In the genomic region with DNA sequence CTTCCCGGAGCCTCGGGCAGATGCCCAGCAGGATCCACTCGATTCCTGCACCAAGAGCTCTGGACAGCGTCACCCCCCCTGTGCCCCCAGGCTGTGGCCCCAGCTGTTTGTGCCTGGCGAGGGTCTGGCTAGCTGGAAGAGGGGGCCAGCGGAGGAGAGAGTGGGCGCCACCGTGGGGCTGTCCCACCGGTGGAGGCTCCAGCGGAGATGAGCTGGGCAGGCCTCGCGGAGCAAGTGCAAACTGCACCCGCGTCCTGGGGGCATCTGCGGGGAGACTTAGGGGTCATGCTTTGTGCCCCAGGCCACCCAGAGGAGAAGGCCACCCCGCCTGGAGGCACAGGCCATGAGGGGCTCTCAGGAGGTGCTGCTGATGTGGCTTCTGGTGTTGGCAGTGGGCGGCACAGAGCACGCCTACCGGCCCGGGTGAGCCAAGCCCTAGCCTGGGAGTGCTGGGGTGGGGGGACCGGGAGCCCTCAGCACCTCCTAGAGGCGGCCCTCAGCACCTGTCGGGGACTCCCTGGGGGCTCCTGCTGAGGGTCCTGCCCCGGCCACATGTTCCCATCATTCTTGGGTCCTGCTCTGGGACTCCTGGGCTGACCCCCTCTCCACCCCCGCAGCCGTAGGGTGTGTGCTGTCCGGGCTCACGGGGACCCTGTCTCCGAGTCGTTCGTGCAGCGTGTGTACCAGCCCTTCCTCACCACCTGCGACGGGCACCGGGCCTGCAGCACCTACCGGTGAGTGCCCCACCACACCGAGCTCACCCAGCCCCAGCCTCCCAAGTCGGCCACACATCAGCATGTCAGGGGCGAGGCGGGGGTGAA, we compare ENCODE assay signal across 15 cellular contexts. TPM values are rescaled to one million over a fixed set of nuclear protein-coding genes. Genes with fewer than 3 reads are reported as not detected.
DNase-seq lines count a peak whose midpoint lies in the region; ATAC-seq and TF ChIP-seq lines count a peak whose summit lies in the region.
"Had no signal": no experiment of that assay in that cellular context is flagged by ENCODE, and none has a peak within 500 bp of the region (broad histone marks: within the 10 kb centered on the region; RNA-seq: fewer than 3 reads in every experiment).

No MANE protein-coding gene starts in this region.

- H3K36me3 Mint-ChIP-seq in effector memory CD8-positive, alpha-beta T cell (ENCODE audit: insufficient read depth): no peaks in the 10 kb centered on the region

- TF ChIP-seq CTCF in heart left ventricle (IDR thresholded peaks at IDR 0.05) (no peak), vagina (IDR thresholded peaks at IDR 0.05) (no peak)

- H4K8ac ChIP-seq in mesenchymal stem cell (ENCODE audit: low read length): no peak overlapping the region

- H3K9me3 ChIP-seq in heart left ventricle (no peaks in the 10 kb centered on the region), mesenchymal stem cell (ENCODE audit: control insufficient read depth, low read length) (no peaks in the 10 kb centered on the region), vagina (no peaks in the 10 kb centered on the region)
- H3K9me3 ChIP-seq: pancreas had no signal

- no peak overlapping the region for H3K4me3 Mint-ChIP-seq in effector memory CD8-positive, alpha-beta T cell
- H3K4me3 Mint-ChIP-seq: activated naive CD8-positive, alpha-beta T cell treated with anti-CD3 and anti-CD28 coated beads, Interleukin-2, amount 50 U/mL, for 24 hours had no signal

- peak overlapping the region; percentile 35 to 84 (median 68) for H3K4me3 ChIP-seq in heart left ventricle
- no peak overlapping the region for H3K4me3 ChIP-seq in mesenchymal stem cell (ENCODE audit: insufficient read depth in 1 of 2, low read depth in 1 of 2, low read length in 2 of 2)
- peak overlapping the region; percentile 19 to 39 for H3K4me3 ChIP-seq in vagina
- H3K4me3 ChIP-seq: cardiac muscle cell had no signal

- H3K4ac ChIP-seq in mesenchymal stem cell (ENCODE audit: low read depth in 1 of 2, low read length in 2 of 2): no peak overlapping the region

- peak overlapping the region; percentile 26 for H2AK5ac ChIP-seq in mesenchymal stem cell (ENCODE audit: low read length, severe bottlenecking)

- peaks cover 0 to 15% of the 10 kb centered on the region in 2 donors for H3K4me1 Mint-ChIP-seq in effector memory CD8-positive, alpha-beta T cell (ENCODE audit: low read depth in 2 of 2)
- H3K4me1 Mint-ChIP-seq: activated naive CD8-positive, alpha-beta T cell treated with anti-CD3 and anti-CD28 coated beads, Interleukin-2, amount 50 U/mL, for 24 hours had no signal

- no peak overlapping the region for H2BK12ac ChIP-seq in mesenchymal stem cell (ENCODE audit: low read length in 2 of 2)

- peaks cover 0 to 80% (median 51%) of the 10 kb centered on the region in 9 donors for H3K36me3 ChIP-seq in heart left ventricle
- peaks cover 0 to 40% of the 10 kb centered on the region in 2 experiments for H3K36me3 ChIP-seq in mesenchymal stem cell (ENCODE audit: control insufficient read depth in 1 of 2, insufficient read depth in 2 of 2, low read depth in 1 of 2, low read length in 2 of 2)
- peaks cover 0 to 1% of the 10 kb centered on the region in 2 donors for H3K36me3 ChIP-seq in vagina
- H3K36me3 ChIP-seq: cardiac muscle cell, pancreas had no signal

- no peak overlapping the region for H3K14ac ChIP-seq in mesenchymal stem cell (ENCODE audit: low read length in 2 of 2)

- 36 to 66% (median 54%) methylated on average over 20 to 40 of the region's 40 CpGs for WGBS in heart left ventricle, 4 donors
- 88% methylated on average over 40 of the region's 40 CpGs for WGBS in mesenchymal stem cell

- peak overlapping the region; percentile 79 for H2BK5ac ChIP-seq in mesenchymal stem cell (ENCODE audit: low read depth, low read length, poor library complexity, severe bottlenecking)

- peaks cover 0 to 27% (median 0%) of the 10 kb centered on the region in 9 donors for H3K27me3 ChIP-seq in heart left ventricle
- H3K27me3 ChIP-seq in mesenchymal stem cell (ENCODE audit: control insufficient read depth in 1 of 2, insufficient read depth in 1 of 2, low read length in 2 of 2): peaks cover 0 to 59% of the 10 kb centered on the region in 2 experiments
- H3K27me3 ChIP-seq in vagina: peaks cover 4% of the 10 kb centered on the region
- H3K27me3 ChIP-seq: cardiac muscle cell, pancreas had no signal

- H3K27me3 Mint-ChIP-seq in effector memory CD8-positive, alpha-beta T cell: peaks cover 17 to 42% of the 10 kb centered on the region in 2 donors

- DNase-seq in heart left ventricle (no peak), left cardiac atrium (no peak), mesenchymal stem cell (no peak), vagina (ENCODE audit: extremely low spot score in 2 of 2) (no peak), SW480 (ENCODE audit: low spot score) (no peak), HPDE6-E6E7 (ENCODE audit: extremely low spot score) (no peak)
- DNase-seq in effector memory CD8-positive, alpha-beta T cell: no peak
- no peak for DNase-seq in stimulated activated naive CD4-positive, alpha-beta T cell (lab: John Stamatoyannopoulos, UW)
- DNase-seq: activated CD4-positive, alpha-beta T cell treated with anti-CD3 and anti-CD28 coated beads, Interleukin-2, amount 50 U/mL, for 4 hours; activated naive CD8-positive, alpha-beta T cell treated with anti-CD3 and anti-CD28 coated beads, Interleukin-2, amount 50 U/mL, for 24 hours; activated T-cell treated with anti-CD3 and anti-CD28 coated beads, Interleukin-2, amount 50 U/mL, for 48 hours; MM.1S; NCI-H774 had no signal

- no peak overlapping the region for H2AFZ ChIP-seq in mesenchymal stem cell (ENCODE audit: low read depth, low read length)

- TF ChIP-seq POLR2A in heart left ventricle (IDR thresholded peaks at IDR 0.05) (no peak), vagina (IDR thresholded peaks at IDR 0.05) (no peak)

- no peak overlapping the region for H3K9ac ChIP-seq in mesenchymal stem cell (ENCODE audit: low read length)

- H3K4me1 ChIP-seq in heart left ventricle: peaks cover 0 to 41% (median 8%) of the 10 kb centered on the region in 12 donors
- peaks cover 77% of the 10 kb centered on the region for H3K4me1 ChIP-seq in mesenchymal stem cell (ENCODE audit: control insufficient read depth, insufficient read depth, low read depth, low read length)
- peaks cover 16% of the 10 kb centered on the region for H3K4me1 ChIP-seq in vagina
- H3K4me1 ChIP-seq: pancreas had no signal

- H3K23ac ChIP-seq in mesenchymal stem cell (ENCODE audit: low read length in 2 of 2): no peak overlapping the region

- no peak overlapping the region for H3K18ac ChIP-seq in mesenchymal stem cell (ENCODE audit: low read depth in 1 of 2, low read length in 2 of 2)

- H4K91ac ChIP-seq in mesenchymal stem cell (ENCODE audit: low read length): no peak overlapping the region

- intact Hi-C loops in heart left ventricle (cut with DNase I) (no loop called here), left cardiac atrium (cut with DNase I) (no loop called here), vagina (cut with DNase I) (loop anchor here (5.0 kb wide), 1 partner anchor 59 kb away; no protein-coding TSS in a partner anchor)

- H2BK120ac ChIP-seq in mesenchymal stem cell (ENCODE audit: low read depth, low read length): no peak overlapping the region

- peaks cover 18% of the 10 kb centered on the region for H3K79me1 ChIP-seq in mesenchymal stem cell (replicated peaks; ENCODE audit: low read length, poor library complexity, severe bottlenecking)

- no peak overlapping the region for H3K27ac Mint-ChIP-seq in effector memory CD8-positive, alpha-beta T cell
- H3K27ac Mint-ChIP-seq: activated naive CD8-positive, alpha-beta T cell treated with anti-CD3 and anti-CD28 coated beads, Interleukin-2, amount 50 U/mL, for 24 hours had no signal

- ATAC-seq in heart left ventricle (no peak), left cardiac atrium (no peak)
- peak; percentile 21 for ATAC-seq in effector memory CD8-positive, alpha-beta T cell (replicated peaks)
- ATAC-seq: activated naive CD8-positive, alpha-beta T cell treated with anti-CD3 and anti-CD28 coated beads, Interleukin-2, amount 50 U/mL, for 24 hours had no signal

- H2BK15ac ChIP-seq in mesenchymal stem cell (ENCODE audit: low read depth, poor library complexity, severe bottlenecking): no peak overlapping the region

- no peaks in the 10 kb centered on the region for H3K9me3 Mint-ChIP-seq in effector memory CD8-positive, alpha-beta T cell
- H3K9me3 Mint-ChIP-seq: activated naive CD8-positive, alpha-beta T cell treated with anti-CD3 and anti-CD28 coated beads, Interleukin-2, amount 50 U/mL, for 24 hours had no signal

- H3K4me2 ChIP-seq in mesenchymal stem cell (ENCODE audit: low read length, poor library complexity, severe bottlenecking): peak overlapping the region; percentile 71

- H3K27ac ChIP-seq in heart left ventricle: peak overlapping the region; percentile 46 to 96 (median 84)
- H3K27ac ChIP-seq in mesenchymal stem cell (ENCODE audit: low read length, poor library complexity, severe bottlenecking): peak overlapping the region; percentile 65
- H3K27ac ChIP-seq in vagina: no peak overlapping the region
- H3K27ac ChIP-seq: pancreas had no signal

RNA-seq across cellular contexts. Expression of a gene that starts 5.4 kb away (rescaled TPM):
- 100 to 1,000 TPM in 2 of 9 donors, 10 to 100 TPM in 7; 56.4 to 142 (median 94.0) TPM for total RNA-seq in heart left ventricle
- 100 to 1,000 TPM; 103 to 137 TPM for polyA plus RNA-seq in heart left ventricle
- total RNA-seq in left cardiac atrium: 100 to 1,000 TPM in 1 of 2 donors, 10 to 100 TPM in 1; 86.6 to 138 TPM
- polyA plus RNA-seq in mesenchymal stem cell (2013, experiment 1 of 2): 29.0 TPM
- 30.0 TPM for polyA plus RNA-seq in mesenchymal stem cell (2013, experiment 2 of 2)
- 272 TPM for total RNA-seq in vagina

RNA-seq across cellular contexts. Expression of a gene that starts 19.1 kb away (rescaled TPM):
- total RNA-seq in heart left ventricle: 10 to 100 TPM; 52.4 to 90.7 (median 62.5) TPM
- polyA plus RNA-seq in heart left ventricle: 100 to 1,000 TPM in 1 of 2 donors, 10 to 100 TPM in 1; 88.8 to 122 TPM
- 100 to 1,000 TPM; 154 TPM for total RNA-seq in left cardiac atrium
- polyA plus RNA-seq in mesenchymal stem cell (2013, experiment 1 of 2): 38.4 TPM
- 36.4 TPM for polyA plus RNA-seq in mesenchymal stem cell (2013, experiment 2 of 2)
- 87.2 TPM for total RNA-seq in vagina

RNA-seq across cellular contexts. Expression of a gene that starts 44.2 kb away (rescaled TPM):
- total RNA-seq in heart left ventricle: 10 to 100 TPM; 14.4 to 46.3 (median 19.8) TPM
- 10 to 100 TPM; 18.1 to 24.4 TPM for polyA plus RNA-seq in heart left ventricle
- total RNA-seq in left cardiac atrium: 10 to 100 TPM; 23.2 to 35.2 TPM
- 5.0 TPM for polyA plus RNA-seq in mesenchymal stem cell (2013, experiment 1 of 2)
- polyA plus RNA-seq in mesenchymal stem cell (2013, experiment 2 of 2): 4.6 TPM
- 11.5 TPM for total RNA-seq in vagina

Comparison
In these comparisons a context has a peak if more than half of its experiments do, and no peak if none do; other contexts are left out.
1. H3K4me3 ChIP-seq: peak in heart left ventricle (12 of 12) and vagina (2 of 2); none in mesenchymal stem cell (0 of 2).